Comparison of ENCODE assay signal across 18 cellular contexts in the genomic region with DNA sequence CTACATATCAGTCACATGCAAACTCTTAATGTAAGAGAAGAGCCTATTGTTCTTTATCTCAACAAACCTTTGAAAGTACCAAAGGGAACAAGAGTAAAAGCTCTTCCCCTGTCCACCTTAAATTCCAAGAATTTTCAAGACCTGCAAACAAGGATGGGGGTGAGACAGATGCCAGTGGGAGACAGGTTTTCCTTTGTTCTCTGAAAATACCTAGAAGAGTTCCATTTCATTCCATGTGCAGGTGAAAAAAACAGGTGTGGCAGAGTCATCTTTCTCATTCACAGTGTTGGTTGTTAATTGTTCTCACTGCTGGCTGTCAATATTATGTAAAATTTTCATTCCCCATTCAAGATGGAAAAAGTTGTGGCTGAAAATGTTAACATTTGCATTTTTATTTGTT.
DNase-seq lines count a peak whose midpoint lies in the region; ATAC-seq and TF ChIP-seq lines count a peak whose summit lies in the region.
"Had no signal": no experiment of that assay in that cellular context is flagged by ENCODE, and none has a peak within 500 bp of the region (broad histone marks: within the 10 kb centered on the region; RNA-seq: fewer than 3 reads in every experiment).

No MANE protein-coding gene starts in this region.

- no peak overlapping the region for H3K4me2 ChIP-seq in PC-3 (ENCODE audit: low read length)

- POLR2A ChIA-PET in PC-3 (lab: Charles Lee; ENCODE audit: unreplicated experiment): no interaction called here
- POLR2A ChIA-PET in activated CD4-positive, alpha-beta memory T cell treated with anti-CD3 and anti-CD28 coated beads, Interleukin-2, amount 10 ng/mL, durations not matched to agents 7 days and 5 days (lab: Charles Lee): no interaction called here

- no peak overlapping the region for H2AFZ ChIP-seq in PC-3 (ENCODE audit: low read length)

- H3K4me3 ChIP-seq in HUES64 (ENCODE audit: low read length) (no peak overlapping the region), PC-3 (ENCODE audit: low read length) (no peak overlapping the region)

- no peaks in the 10 kb centered on the region for H3K9me2 ChIP-seq in PC-3 (replicated peaks; ENCODE audit: low read length)

- H3K36me3 Mint-ChIP-seq in Calu3 (ENCODE audit: insufficient read depth, unreplicated experiment): no peaks in the 10 kb centered on the region
- H3K36me3 Mint-ChIP-seq in activated T-helper 2 cell treated with anti-CD3 and anti-CD28 coated beads, Interferon-gamma antibody, Interleukin-2, Interleukin-4, amounts not matched to agents 10 μg/mL and 5 μg/mL and 100 μg/mL, durations not matched to agents 14 hours and 24 hours and 36 hours (ENCODE audit: low read depth): no peaks in the 10 kb centered on the region
- no peaks in the 10 kb centered on the region for H3K36me3 Mint-ChIP-seq in activated CD4-positive, alpha-beta memory T cell treated with anti-CD3 and anti-CD28 coated beads, Interleukin-2, amount 10 ng/mL, durations not matched to agents 7 days and 5 days (ENCODE audit: low read depth)

- H3K27ac ChIP-seq in HUES64 (ENCODE audit: low read depth, low read length) (peak overlapping the region; percentile 73; the same call in 1 of the 2 replicates), PC-3 (ENCODE audit: low read length) (no peak overlapping the region)
- H3K27ac ChIP-seq: HL-60 had no signal

- peak overlapping the region; percentile 90 for H3K27ac Mint-ChIP-seq in Calu3 (ENCODE audit: unreplicated experiment)
- no peak overlapping the region for H3K27ac Mint-ChIP-seq in activated T-helper 2 cell treated with anti-CD3 and anti-CD28 coated beads, Interferon-gamma antibody, Interleukin-2, Interleukin-4, amounts not matched to agents 10 μg/mL and 5 μg/mL and 100 μg/mL, durations not matched to agents 14 hours and 24 hours and 36 hours
- H3K27ac Mint-ChIP-seq in activated CD4-positive, alpha-beta memory T cell treated with anti-CD3 and anti-CD28 coated beads, Interleukin-2, amount 10 ng/mL, durations not matched to agents 7 days and 5 days: no peak overlapping the region

- H3K4me1 Mint-ChIP-seq in Calu3 (ENCODE audit: low read depth, unreplicated experiment): peaks cover 39% of the 10 kb centered on the region
- no peaks in the 10 kb centered on the region for H3K4me1 Mint-ChIP-seq in activated T-helper 2 cell treated with anti-CD3 and anti-CD28 coated beads, Interferon-gamma antibody, Interleukin-2, Interleukin-4, amounts not matched to agents 10 μg/mL and 5 μg/mL and 100 μg/mL, durations not matched to agents 14 hours and 24 hours and 36 hours (ENCODE audit: low read depth)
- H3K4me1 Mint-ChIP-seq in activated CD4-positive, alpha-beta memory T cell treated with anti-CD3 and anti-CD28 coated beads, Interleukin-2, amount 10 ng/mL, durations not matched to agents 7 days and 5 days: no peaks in the 10 kb centered on the region

- H3K4me1 ChIP-seq in HUES64 (ENCODE audit: insufficient read depth, low read length): peaks cover 26% of the 10 kb centered on the region
- H3K4me1 ChIP-seq in PC-3 (ENCODE audit: insufficient read depth, low read length): peaks cover 8% of the 10 kb centered on the region

- H3K4me3 Mint-ChIP-seq in Calu3 (ENCODE audit: low read depth, unreplicated experiment): no peak overlapping the region
- no peak overlapping the region for H3K4me3 Mint-ChIP-seq in activated T-helper 2 cell treated with anti-CD3 and anti-CD28 coated beads, Interferon-gamma antibody, Interleukin-2, Interleukin-4, amounts not matched to agents 10 μg/mL and 5 μg/mL and 100 μg/mL, durations not matched to agents 14 hours and 24 hours and 36 hours (ENCODE audit: low read depth)
- H3K4me3 Mint-ChIP-seq in activated CD4-positive, alpha-beta memory T cell treated with anti-CD3 and anti-CD28 coated beads, Interleukin-2, amount 10 ng/mL, durations not matched to agents 7 days and 5 days: no peak overlapping the region

- no peaks in the 10 kb centered on the region for H3K9me3 Mint-ChIP-seq in Calu3 (ENCODE audit: low read depth, unreplicated experiment)
- no peaks in the 10 kb centered on the region for H3K9me3 Mint-ChIP-seq in activated T-helper 2 cell treated with anti-CD3 and anti-CD28 coated beads, Interferon-gamma antibody, Interleukin-2, Interleukin-4, amounts not matched to agents 10 μg/mL and 5 μg/mL and 100 μg/mL, durations not matched to agents 14 hours and 24 hours and 36 hours
- no peaks in the 10 kb centered on the region for H3K9me3 Mint-ChIP-seq in activated CD4-positive, alpha-beta memory T cell treated with anti-CD3 and anti-CD28 coated beads, Interleukin-2, amount 10 ng/mL, durations not matched to agents 7 days and 5 days

- H3K36me3 ChIP-seq in HUES64 (ENCODE audit: insufficient read depth, low read length) (no peaks in the 10 kb centered on the region), PC-3 (ENCODE audit: low read depth, low read length) (no peaks in the 10 kb centered on the region)

- DNase-seq in Calu3 (peak; percentile 21), PC-3 (no peak), iPS-NIHi11 (ENCODE audit: low spot score) (peak; percentile 33), NCI-H2081 treated with DMSO at 0.1 percent for 48 hours (lab: John Stamatoyannopoulos, UW) (no peak)
- DNase-seq in activated T-helper 2 cell treated with anti-CD3 and anti-CD28 coated beads, Interferon-gamma antibody, Interleukin-2, Interleukin-4, amounts not matched to agents 10 μg/mL and 5 μg/mL and 100 μg/mL, durations not matched to agents 14 hours and 24 hours and 36 hours (ENCODE audit: low spot score): no peak
- DNase-seq in activated CD4-positive, alpha-beta memory T cell treated with anti-CD3 and anti-CD28 coated beads, Interleukin-2, amount 10 ng/mL, durations not matched to agents 7 days and 5 days: no peak
- DNase-seq: C1 segment of cervical spinal cord, DMS153, KBM-7, MV-4-11, NCI-H1417 treated with DMSO at 0.1 percent for 48 hours, NCI-H2081, NCI-H226, NCI-H524 treated with DMSO at 0.1 percent for 48 hours, SW 1271 had no signal

- no peaks in the 10 kb centered on the region for H3F3A ChIP-seq in PC-3 (ENCODE audit: low read length, unreplicated experiment)

- CTCF ChIA-PET in Calu3 (lab: Charles Lee) (no interaction called here), PC-3 (lab: Charles Lee) (no interaction called here)
- CTCF ChIA-PET in activated CD4-positive, alpha-beta memory T cell treated with anti-CD3 and anti-CD28 coated beads, Interleukin-2, amount 10 ng/mL, durations not matched to agents 7 days and 5 days (lab: Charles Lee): no interaction called here

- no TSS peak for BruUV-seq in Calu3 (replicated peaks; lab: Mats Ljungman, UMichigan)
- BruUV-seq in PC-3 (replicated peaks; lab: Mats Ljungman, UMichigan): no TSS peak

- H3K9me3 ChIP-seq in HUES64 (ENCODE audit: insufficient read depth, low read depth, low read length): no peaks in the 10 kb centered on the region
- H3K9me3 ChIP-seq in PC-3 (ENCODE audit: low read length): no peaks in the 10 kb centered on the region

- peak overlapping the region; percentile 12; the same call in 1 of the 2 replicates for H3K9ac ChIP-seq in HUES64 (ENCODE audit: low read depth, low read length)
- H3K9ac ChIP-seq in PC-3 (ENCODE audit: low read length): no peak overlapping the region

- TF ChIP-seq CTCF in Calu3 (IDR thresholded peaks at IDR 0.05; ENCODE audit: unreplicated experiment) (no peak), PC-3 (conservative IDR thresholded peaks at IDR 0.05; ENCODE audit: low read depth, low read length) (no peak)

- no peaks in the 10 kb centered on the region for H3K79me2 ChIP-seq in PC-3 (ENCODE audit: low read length)

- ATAC-seq in PC-3: peak; percentile 15; the same call in 1 of the 2 replicates
- ATAC-seq: Panc1 had no signal

- H3K27me3 Mint-ChIP-seq in Calu3 (ENCODE audit: unreplicated experiment): no peaks in the 10 kb centered on the region
- no peaks in the 10 kb centered on the region for H3K27me3 Mint-ChIP-seq in activated T-helper 2 cell treated with anti-CD3 and anti-CD28 coated beads, Interferon-gamma antibody, Interleukin-2, Interleukin-4, amounts not matched to agents 10 μg/mL and 5 μg/mL and 100 μg/mL, durations not matched to agents 14 hours and 24 hours and 36 hours (ENCODE audit: low read depth)
- no peaks in the 10 kb centered on the region for H3K27me3 Mint-ChIP-seq in activated CD4-positive, alpha-beta memory T cell treated with anti-CD3 and anti-CD28 coated beads, Interleukin-2, amount 10 ng/mL, durations not matched to agents 7 days and 5 days

- intact Hi-C loops in Calu3 (cut with micrococcal nuclease; ENCODE audit: unreplicated experiment): loop anchor here (2.0 to 5.0 kb wide), 4 partner anchors 15 to 228 kb away; no protein-coding TSS in a partner anchor
- intact Hi-C loops in PC-3 (cut with micrococcal nuclease): no loop called here
- intact Hi-C loops in activated T-helper 2 cell treated with anti-CD3 and anti-CD28 coated beads, Interferon-gamma antibody, Interleukin-2, Interleukin-4, amounts not matched to agents 10 μg/mL and 5 μg/mL and 100 μg/mL, durations not matched to agents 14 hours and 24 hours and 36 hours (cut with micrococcal nuclease): no loop called here

- H3K27me3 ChIP-seq in HUES64 (ENCODE audit: insufficient read depth, low read length) (no peaks in the 10 kb centered on the region), PC-3 (ENCODE audit: low read length) (no peaks in the 10 kb centered on the region)

- H4K20me1 ChIP-seq in PC-3 (ENCODE audit: low read length): no peaks in the 10 kb centered on the region

Comparison
In these comparisons a context has a peak if more than half of its experiments do, and no peak if none do; other contexts are left out.
1. DNase-seq: peak in Calu3 (single experiment) and iPS-NIHi11 (single experiment); none in PC-3 (single experiment), NCI-H2081 treated with DMSO at 0.1 percent for 48 hours (single experiment), activated T-helper 2 cell treated with anti-CD3 and anti-CD28 coated beads, Interferon-gamma antibody, Interleukin-2, Interleukin-4, amounts not matched to agents 10 μg/mL and 5 μg/mL and 100 μg/mL, durations not matched to agents 14 hours and 24 hours and 36 hours (single experiment) and activated CD4-positive, alpha-beta memory T cell treated with anti-CD3 and anti-CD28 coated beads, Interleukin-2, amount 10 ng/mL, durations not matched to agents 7 days and 5 days (single experiment).